In genomic region chr6:71393471-71393870, GRCh38 we compare ENCODE assay signal across 12 cellular contexts.
DNase-seq lines count a peak whose midpoint lies in the region; ATAC-seq and TF ChIP-seq lines count a peak whose summit lies in the region.
"Had no signal": no experiment of that assay in that cellular context is flagged by ENCODE, and none has a peak within 500 bp of the region (broad histone marks: within the 10 kb centered on the region; RNA-seq: fewer than 3 reads in every experiment).

No MANE protein-coding gene starts in this region.

- no peaks in the 10 kb centered on the region for H3K9me2 ChIP-seq in hepatocyte (replicated peaks; ENCODE audit: insufficient read depth)

- TF ChIP-seq CTCF in HFFc6 (IDR thresholded peaks at IDR 0.05) (no peak), VCaP (conservative IDR thresholded peaks at IDR 0.05) (no peak), hepatocyte (IDR thresholded peaks at IDR 0.05; ENCODE audit: poor library complexity) (no peak), suprapubic skin (IDR thresholded peaks at IDR 0.05) (no peak), BE2C (IDR thresholded peaks at IDR 0.05; ENCODE audit: low read depth, low read length) (no peak)

- H3K4me2 ChIP-seq in hepatocyte: no peak overlapping the region

- peak; percentile 25 for DNase-seq in HFFc6
- DNase-seq in hepatocyte (ENCODE audit: low spot score): no peak
- no peak for DNase-seq in suprapubic skin (ENCODE audit: low spot score in 2 of 2)
- no peak for DNase-seq in BE2C
- DNase-seq in Ammon's horn (ENCODE audit: low spot score): no peak
- DNase-seq: activated CD4-positive, alpha-beta T cell treated with anti-CD3 and anti-CD28 coated beads, Interleukin-2, amount 50 U/mL, for 48 hours; adrenal gland; stimulated activated naive CD4-positive, alpha-beta T cell had no signal

- H3K79me2 ChIP-seq in hepatocyte: no peaks in the 10 kb centered on the region

- WGBS in hepatocyte (ENCODE audit: low lambda C conversion rate, missing lambda C conversion rate): 87% methylated on average over 1 of the region's 1 CpG
- WGBS in suprapubic skin: 63% methylated on average over 1 of the region's 1 CpG

- H2AFZ ChIP-seq in hepatocyte: no peak overlapping the region

- H3K27ac ChIP-seq in VCaP (peak overlapping the region; percentile 80), hepatocyte (peak overlapping the region; percentile 19), suprapubic skin (peak overlapping the region; percentile 51)
- H3K27ac ChIP-seq: SJSA1 had no signal

- no peaks in the 10 kb centered on the region for H4K20me1 ChIP-seq in hepatocyte (ENCODE audit: insufficient read depth, poor library complexity, severe bottlenecking)

- H3K4me3 ChIP-seq in hepatocyte: no peak overlapping the region
- no peak overlapping the region for H3K4me3 ChIP-seq in suprapubic skin
- H3K4me3 ChIP-seq in BE2C (ENCODE audit: low read depth, low read length): no peak overlapping the region
- H3K4me3 ChIP-seq: adrenal gland, SJSA1 had no signal

- H3K9me3 ChIP-seq in hepatocyte (ENCODE audit: low read depth) (no peaks in the 10 kb centered on the region), suprapubic skin (no peaks in the 10 kb centered on the region), BE2C (no peaks in the 10 kb centered on the region)
- H3K9me3 ChIP-seq: adrenal gland, SJSA1 had no signal

- TF ChIP-seq EP300 in suprapubic skin (IDR thresholded peaks at IDR 0.05): no peak

- TF ChIP-seq POLR2A in suprapubic skin (IDR thresholded peaks at IDR 0.05): no peak

- H3K4me1 ChIP-seq in hepatocyte (ENCODE audit: insufficient read depth) (peaks cover 16% of the 10 kb centered on the region), suprapubic skin (peaks cover 42% of the 10 kb centered on the region), BE2C (no peaks in the 10 kb centered on the region)

- H3K9me3 Mint-ChIP-seq in HFFc6: no peaks in the 10 kb centered on the region

- H3K4me1 Mint-ChIP-seq in HFFc6 (ENCODE audit: low read depth): peaks cover 91% of the 10 kb centered on the region

- peaks cover 42% of the 10 kb centered on the region for H3K36me3 Mint-ChIP-seq in HFFc6 (ENCODE audit: low read depth)

- H3K4me3 Mint-ChIP-seq in HFFc6: peak overlapping the region; percentile 72

- peak overlapping the region; percentile 86 for H3K27ac Mint-ChIP-seq in HFFc6

- H3K36me3 ChIP-seq in hepatocyte (replicated peaks; ENCODE audit: insufficient read depth, low read depth) (no peaks in the 10 kb centered on the region), suprapubic skin (no peaks in the 10 kb centered on the region), BE2C (no peaks in the 10 kb centered on the region)
- H3K36me3 ChIP-seq: adrenal gland had no signal

- ATAC-seq in HG03280 (IDR thresholded peaks at IDR 0.05; ENCODE audit: unreplicated experiment) (no peak), HG03354 (IDR thresholded peaks at IDR 0.05; ENCODE audit: poor library complexity, severe bottlenecking, unreplicated experiment) (no peak)

- H3K27me3 Mint-ChIP-seq in HFFc6 (ENCODE audit: insufficient read depth): no peaks in the 10 kb centered on the region

- H3K27me3 ChIP-seq in hepatocyte (no peaks in the 10 kb centered on the region), suprapubic skin (no peaks in the 10 kb centered on the region), BE2C (peaks cover 27% of the 10 kb centered on the region)
- H3K27me3 ChIP-seq: adrenal gland, SJSA1 had no signal

Comparison
In these comparisons a context has a peak if more than half of its experiments do, and no peak if none do; other contexts are left out.
1. H3K27ac ChIP-seq: peak in every context shown above with its lines; median percentile 80 in VCaP; 51 in suprapubic skin; 19 in hepatocyte.